Comparison of ENCODE assay signal across 17 cellular contexts in genomic region chr2:64678771-64679615, GRCh38. TPM values are rescaled to one million over a fixed set of nuclear protein-coding genes. Genes with fewer than 3 reads are reported as not detected.
DNase-seq lines count a peak whose midpoint lies in the region; ATAC-seq and TF ChIP-seq lines count a peak whose summit lies in the region.
"Had no signal": no experiment of that assay in that cellular context is flagged by ENCODE, and none has a peak within 500 bp of the region (broad histone marks: within the 10 kb centered on the region; RNA-seq: fewer than 3 reads in every experiment).

No MANE protein-coding gene starts in this region.

- WGBS in tibial nerve, 2 donors, result 19 to 22% methylated on average over 3 of the region's 3 CpGs

- H3K9me2 ChIP-seq in PC-9 (ENCODE audit: insufficient read depth), result no peaks in the 10 kb centered on the region

- H3K27ac Mint-ChIP-seq in activated naive CD4-positive, alpha-beta T cell treated with anti-CD3 and anti-CD28 coated beads, Interleukin-2, amount 50 U/mL, for 24 hours, result peak overlapping the region; percentile 47
- peak overlapping the region; percentile 86 to 91 for H3K27ac Mint-ChIP-seq in T-cell
- H3K27ac Mint-ChIP-seq: activated CD4-positive, alpha-beta memory T cell treated with anti-CD3 and anti-CD28 coated beads for 36 hours had no signal

- no peaks in the 10 kb centered on the region; the same call in 1 of the 2 replicates for H3F3A ChIP-seq in PC-9 (ENCODE audit: insufficient read depth, low read depth)

- no peak overlapping the region for H3K4me3 ChIP-seq in tibial nerve
- H3K4me3 ChIP-seq in PC-9, result no peak overlapping the region

- H4K20me1 ChIP-seq in PC-9 (ENCODE audit: insufficient read depth), result no peaks in the 10 kb centered on the region

- POLR2A ChIA-PET in T-cell (lab: Charles Lee), result interaction anchor here (0.6 to 0.8 kb wide), 3 partner anchors 25 to 433 kb away, joined by 3 to 8 read pairs (median 6); partner anchors contain the start of gene SERTAD2 (in 1 of the 2)
- POLR2A ChIA-PET in PC-9 (lab: Charles Lee; ENCODE audit: unreplicated experiment), result interaction anchor here (0.6 to 1.0 kb wide), 3 partner anchors 8 to 71 kb away, joined by 9 to 20 read pairs (median 19); no protein-coding TSS in a partner anchor

- H3K9me3 ChIP-seq in tibial nerve (no peaks in the 10 kb centered on the region), PC-9 (ENCODE audit: insufficient read depth, low read depth) (no peaks in the 10 kb centered on the region)

- no peak for DNase-seq in activated naive CD4-positive, alpha-beta T cell treated with anti-CD3 and anti-CD28 coated beads, Interleukin-2, amount 50 U/mL, for 16 hours
- DNase-seq in T-cell (no peak), foreskin melanocyte (peak; percentile 57), tibial nerve (ENCODE audit: low spot score in 2 of 2) (no peak), PC-9 (no peak), NCI-H526 (lab: John Stamatoyannopoulos, UW) (no peak)
- DNase-seq: activated CD4-positive, alpha-beta memory T cell treated with anti-CD3 and anti-CD28 coated beads for 36 hours; activated gamma-delta T cell; DMS153; effector CD4-positive, alpha-beta T cell; H7; NCI-H187; small intestine; T-helper 9 cell had no signal

- no TSS peak for BruUV-seq in PC-9 (replicated peaks; lab: Mats Ljungman, UMichigan)

- H3K4me1 Mint-ChIP-seq in activated naive CD4-positive, alpha-beta T cell treated with anti-CD3 and anti-CD28 coated beads, Interleukin-2, amount 50 U/mL, for 24 hours, result peaks cover 70% of the 10 kb centered on the region
- peaks cover 34 to 42% (median 38%) of the 10 kb centered on the region in 3 donors for H3K4me1 Mint-ChIP-seq in T-cell

- peaks cover 2% of the 10 kb centered on the region for H3K36me3 Mint-ChIP-seq in activated naive CD4-positive, alpha-beta T cell treated with anti-CD3 and anti-CD28 coated beads, Interleukin-2, amount 50 U/mL, for 24 hours
- H3K36me3 Mint-ChIP-seq in T-cell, result no peaks in the 10 kb centered on the region
- H3K36me3 Mint-ChIP-seq: activated CD4-positive, alpha-beta memory T cell treated with anti-CD3 and anti-CD28 coated beads for 36 hours had no signal

- no peak overlapping the region for H3K4me2 ChIP-seq in PC-9

- no peaks in the 10 kb centered on the region for H3K27me3 ChIP-seq in tibial nerve
- no peaks in the 10 kb centered on the region for H3K27me3 ChIP-seq in PC-9 (ENCODE audit: insufficient read depth, low read depth)

- no peaks in the 10 kb centered on the region for H3K36me3 ChIP-seq in tibial nerve
- H3K36me3 ChIP-seq in PC-9 (ENCODE audit: low read depth), result no peaks in the 10 kb centered on the region

- intact Hi-C loops in PC-9 (cut with micrococcal nuclease; ENCODE audit: unreplicated experiment), result no loop called here

- CTCF ChIA-PET in T-cell (lab: Charles Lee) (interaction anchor here (0.5 to 1.1 kb wide), 10 partner anchors 13 to 775 kb away, joined by 3 to 9 read pairs (median 4); partner anchors contain the start of gene SERTAD2 (in 2 of the 2)), PC-9 (lab: Charles Lee) (no interaction called here)

- no peak for TF ChIP-seq EP300 in tibial nerve (IDR thresholded peaks at IDR 0.05)

- no peak for ATAC-seq in T-cell (replicated peaks in 1 of 4)
- ATAC-seq in HG02970 (IDR thresholded peaks at IDR 0.05; ENCODE audit: low FRiP score, unreplicated experiment), result no peak

- TF ChIP-seq CTCF in tibial nerve (IDR thresholded peaks at IDR 0.05) (no peak), PC-9 (conservative IDR thresholded peaks at IDR 0.05) (no peak)

- no peaks in the 10 kb centered on the region for H3K79me2 ChIP-seq in PC-9 (ENCODE audit: low read depth)

- H3K4me1 ChIP-seq in tibial nerve (peaks cover 0 to 17% (median 14%) of the 10 kb centered on the region in 4 donors), PC-9 (replicated peaks; ENCODE audit: insufficient read depth) (peaks cover 12% of the 10 kb centered on the region)

- no peak overlapping the region for H2AFZ ChIP-seq in PC-9

- no peaks in the 10 kb centered on the region for H3K9me3 Mint-ChIP-seq in activated naive CD4-positive, alpha-beta T cell treated with anti-CD3 and anti-CD28 coated beads, Interleukin-2, amount 50 U/mL, for 24 hours
- no peaks in the 10 kb centered on the region for H3K9me3 Mint-ChIP-seq in T-cell
- H3K9me3 Mint-ChIP-seq: activated CD4-positive, alpha-beta memory T cell treated with anti-CD3 and anti-CD28 coated beads for 36 hours had no signal

- H3K27me3 Mint-ChIP-seq in activated naive CD4-positive, alpha-beta T cell treated with anti-CD3 and anti-CD28 coated beads, Interleukin-2, amount 50 U/mL, for 24 hours, result no peaks in the 10 kb centered on the region
- no peaks in the 10 kb centered on the region for H3K27me3 Mint-ChIP-seq in T-cell
- H3K27me3 Mint-ChIP-seq: activated CD4-positive, alpha-beta memory T cell treated with anti-CD3 and anti-CD28 coated beads for 36 hours had no signal

- TF ChIP-seq POLR2A in tibial nerve (IDR thresholded peaks at IDR 0.05), result no peak

- no peak overlapping the region for H3K4me3 Mint-ChIP-seq in activated naive CD4-positive, alpha-beta T cell treated with anti-CD3 and anti-CD28 coated beads, Interleukin-2, amount 50 U/mL, for 24 hours
- peak overlapping the region in 1 of 3 donors; percentile 25 for H3K4me3 Mint-ChIP-seq in T-cell
- H3K4me3 Mint-ChIP-seq: activated CD4-positive, alpha-beta memory T cell treated with anti-CD3 and anti-CD28 coated beads for 36 hours had no signal

- peak overlapping the region; percentile 9 to 85 (median 67) for H3K27ac ChIP-seq in tibial nerve
- H3K27ac ChIP-seq in PC-9, result no peak overlapping the region
- H3K27ac ChIP-seq: HL-60 had no signal

RNA-seq across cellular contexts. Expression of gene SERTAD2, which starts 25.3 kb away (rescaled TPM):
- 10 to 100 TPM; 22.8 to 39.7 (median 27.4) TPM for total RNA-seq in T-cell
- total RNA-seq in tibial nerve, result 10 to 100 TPM; 15.9 to 18.8 (median 17.4) TPM
- total RNA-seq in PC-9 (2021), result 27.3 and 31.4 TPM in 2 replicates
